ENCODE assay signal across 12 cellular contexts in genomic region chr2:100742884-100743283, GRCh38.
DNase-seq lines count a peak whose midpoint lies in the region; ATAC-seq and TF ChIP-seq lines count a peak whose summit lies in the region.
"Had no signal": no experiment of that assay in that cellular context is flagged by ENCODE, and none has a peak within 500 bp of the region (broad histone marks: within the 10 kb centered on the region; RNA-seq: fewer than 3 reads in every experiment).

No MANE protein-coding gene starts in this region.

- H3K27ac ChIP-seq in breast epithelium: peak overlapping the region; percentile 46 to 72

- TF ChIP-seq CTCF in HFF-Myc (IDR thresholded peaks at IDR 0.05; ENCODE audit: low read depth, low read length, missing control alignments) (no peak), breast epithelium (IDR thresholded peaks at IDR 0.05) (no peak)

- H3K9me3 ChIP-seq in breast epithelium: no peaks in the 10 kb centered on the region
- H3K9me3 ChIP-seq: upper lobe of left lung had no signal

- H3K4me3 ChIP-seq in HFF-Myc (replicated peaks; ENCODE audit: low read depth, low read length) (peak overlapping the region; percentile 28), breast epithelium (no peak overlapping the region)
- H3K4me3 ChIP-seq: lung, upper lobe of left lung had no signal

- no peak for TF ChIP-seq POLR2A in breast epithelium (IDR thresholded peaks at IDR 0.05)

- DNase-seq in HFF-Myc (ENCODE audit: extremely low read depth, low read depth) (peak; percentile 94), breast epithelium (ENCODE audit: low spot score in 2 of 2) (no peak), hepatic stellate cell (ENCODE audit: low spot score) (peak; percentile 65), stromal cell of bone marrow (ENCODE audit: low read depth) (peak; percentile 87), RKO (ENCODE audit: low spot score) (no peak), T-helper 1 cell (no peak), NCI-H526 treated with DMSO at 0.1 percent for 48 hours (lab: John Stamatoyannopoulos, UW) (no peak)
- DNase-seq: activated T-cell treated with anti-CD3 and anti-CD28 coated beads, Interleukin-2, amount 50 U/mL, for 4 hours; effector CD8-positive, alpha-beta T cell; upper lobe of left lung had no signal

- H3K4me1 ChIP-seq in breast epithelium: no peaks in the 10 kb centered on the region
- H3K4me1 ChIP-seq: upper lobe of left lung had no signal

- intact Hi-C loops in breast epithelium (cut with DNase I; ENCODE audit: low total_unique reads): no loop called here

- H3K36me3 ChIP-seq in breast epithelium: no peaks in the 10 kb centered on the region
- H3K36me3 ChIP-seq: upper lobe of left lung had no signal

- H3K27me3 ChIP-seq in breast epithelium: no peaks in the 10 kb centered on the region
- H3K27me3 ChIP-seq: upper lobe of left lung had no signal

- ATAC-seq in GM18870 (IDR thresholded peaks at IDR 0.05; ENCODE audit: unreplicated experiment): no peak
- ATAC-seq: activated T-cell treated with anti-CD3 and anti-CD28 coated beads, Interleukin-2, amount 50 U/mL, for 4 hours had no signal

Comparison
In these comparisons a context has a peak if more than half of its experiments do, and no peak if none do; other contexts are left out.
1. DNase-seq: peak in HFF-Myc (single experiment), hepatic stellate cell (single experiment) and stromal cell of bone marrow (single experiment); none in breast epithelium (0 of 2), RKO (single experiment), T-helper 1 cell (0 of 5) and NCI-H526 treated with DMSO at 0.1 percent for 48 hours (single experiment).